In the genomic region with DNA sequence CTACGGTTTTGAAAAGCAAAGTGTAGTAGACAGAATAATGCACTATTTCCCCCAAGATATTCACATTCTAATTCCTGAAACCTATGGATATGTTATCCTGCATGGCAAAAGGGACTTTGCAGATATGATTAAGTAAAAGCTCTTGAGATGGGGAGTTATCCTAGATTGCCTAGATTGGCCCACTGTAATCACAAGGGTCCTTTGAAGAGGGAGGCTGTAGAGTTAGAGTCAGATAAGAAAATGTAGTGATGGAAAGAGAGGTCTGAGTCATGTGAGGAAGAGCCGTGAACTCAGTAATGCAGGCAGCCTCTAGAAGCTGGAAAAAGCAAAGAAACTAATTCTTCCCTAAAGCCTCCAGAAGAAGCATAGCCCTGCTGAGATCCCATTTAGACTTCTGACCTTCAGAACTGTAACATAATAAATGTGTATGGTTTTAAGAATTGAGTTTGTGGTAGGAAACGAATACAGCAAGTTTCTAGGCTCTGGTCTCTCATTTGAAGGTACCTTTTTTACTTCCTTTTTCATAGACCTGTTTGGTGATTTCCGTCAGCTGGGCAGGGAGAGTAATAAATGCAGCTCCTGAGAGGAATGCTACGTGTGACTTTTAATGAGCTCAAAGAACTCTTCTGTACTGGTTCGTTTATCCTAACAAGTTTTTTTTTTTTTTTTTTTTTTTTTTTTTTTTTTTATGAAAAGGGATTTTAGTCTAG, we compare ENCODE assay signal across 1 cellular context.
TF ChIP-seq lines count a peak whose summit lies in the region.

No MANE protein-coding gene starts in this region.

TF ChIP-seq in K562, 482 proteins besides CTCF, POLR2A, EP300 and RAD21 (continued from another document and continues in another):
- TF ChIP-seq, protein P1, sequence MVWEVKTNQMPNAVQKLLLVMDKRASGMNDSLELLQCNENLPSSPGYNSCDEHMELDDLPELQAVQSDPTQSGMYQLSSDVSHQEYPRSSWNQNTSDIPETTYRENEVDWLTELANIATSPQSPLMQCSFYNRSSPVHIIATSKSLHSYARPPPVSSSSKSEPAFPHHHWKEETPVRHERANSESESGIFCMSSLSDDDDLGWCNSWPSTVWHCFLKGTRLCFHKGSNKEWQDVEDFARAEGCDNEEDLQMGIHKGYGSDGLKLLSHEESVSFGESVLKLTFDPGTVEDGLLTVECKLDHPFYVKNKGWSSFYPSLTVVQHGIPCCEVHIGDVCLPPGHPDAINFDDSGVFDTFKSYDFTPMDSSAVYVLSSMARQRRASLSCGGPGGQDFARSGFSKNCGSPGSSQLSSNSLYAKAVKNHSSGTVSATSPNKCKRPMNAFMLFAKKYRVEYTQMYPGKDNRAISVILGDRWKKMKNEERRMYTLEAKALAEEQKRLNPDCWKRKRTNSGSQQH (CRISPR knock-in tag; IDR thresholded peaks at IDR 0.05): no peak
- TF ChIP-seq, protein P2, sequence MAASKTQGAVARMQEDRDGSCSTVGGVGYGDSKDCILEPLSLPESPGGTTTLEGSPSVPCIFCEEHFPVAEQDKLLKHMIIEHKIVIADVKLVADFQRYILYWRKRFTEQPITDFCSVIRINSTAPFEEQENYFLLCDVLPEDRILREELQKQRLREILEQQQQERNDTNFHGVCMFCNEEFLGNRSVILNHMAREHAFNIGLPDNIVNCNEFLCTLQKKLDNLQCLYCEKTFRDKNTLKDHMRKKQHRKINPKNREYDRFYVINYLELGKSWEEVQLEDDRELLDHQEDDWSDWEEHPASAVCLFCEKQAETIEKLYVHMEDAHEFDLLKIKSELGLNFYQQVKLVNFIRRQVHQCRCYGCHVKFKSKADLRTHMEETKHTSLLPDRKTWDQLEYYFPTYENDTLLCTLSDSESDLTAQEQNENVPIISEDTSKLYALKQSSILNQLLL (CRISPR knock-in tag; IDR thresholded peaks at IDR 0.05; ENCODE audit: borderline replicate concordance): no peak
- TF ChIP-seq SOX6 (IDR thresholded peaks at IDR 0.05) (0 out of 2 replicates have a peak, but pooled peaks have one; percentile 23), GTF2F1 (IDR thresholded peaks at IDR 0.05; ENCODE audit: low read depth, low read length) (no peak), ZNF146 (CRISPR knock-in tag; IDR thresholded peaks at IDR 0.05; ENCODE audit: unreplicated experiment) (no peak), MAFF (IDR thresholded peaks at IDR 0.05; ENCODE audit: low read length) (no peak), NEUROD1 (IDR thresholded peaks at IDR 0.05; ENCODE audit: borderline replicate concordance, low read depth, low read length, partially characterized antibody) (no peak), ZNF644 (tag; IDR thresholded peaks at IDR 0.05; ENCODE audit: low read depth) (no peak), SMARCE1 (IDR thresholded peaks at IDR 0.05) (peak; percentile 84), SMARCB1 (IDR thresholded peaks at IDR 0.05; ENCODE audit: insufficient read length, low read depth) (no peak), FOXJ3 (CRISPR knock-in tag; IDR thresholded peaks at IDR 0.05) (no peak), HCFC1 (IDR thresholded peaks at IDR 0.05; ENCODE audit: low read depth, low read length) (no peak), NONO (IDR thresholded peaks at IDR 0.05; ENCODE audit: low read depth in 2 of 2, low read length in 1 of 2) (no peak), RCOR1 (IDR thresholded peaks at IDR 0.05; ENCODE audit: borderline replicate concordance in 1 of 2, low read depth in 2 of 2, low read length in 2 of 2) (peak in 1 of 2 experiments; percentile 76; a peak in 1 of 4 replicates), ZNF785 (CRISPR knock-in tag; IDR thresholded peaks at IDR 0.05) (no peak), CBFA2T3 (IDR thresholded peaks at IDR 0.05) (peak; percentile 86), ZNF263 (CRISPR knock-in tag; IDR thresholded peaks at IDR 0.05; ENCODE audit: borderline replicate concordance) (no peak), CBX5 (IDR thresholded peaks at IDR 0.05; ENCODE audit: borderline replicate concordance, low read depth) (no peak), KLF16 (IDR thresholded peaks at IDR 0.05) (no peak), RBM22 (IDR thresholded peaks at IDR 0.05; ENCODE audit: low read depth, low read length, poor library complexity, severe bottlenecking) (no peak), ZNF431 (CRISPR knock-in tag; IDR thresholded peaks at IDR 0.05) (no peak), ASH1L (IDR thresholded peaks at IDR 0.05; ENCODE audit: borderline replicate concordance, low read depth, partially characterized antibody) (no peak), SMARCA4 (IDR thresholded peaks at IDR 0.05) (peak; percentile 77), SMAD2 (IDR thresholded peaks at IDR 0.05; ENCODE audit: low read depth, low read length) (no peak), ZNF699 (CRISPR knock-in tag; IDR thresholded peaks at IDR 0.05; ENCODE audit: insufficient replicate concordance) (no peak), PURB (CRISPR knock-in tag; IDR thresholded peaks at IDR 0.05; ENCODE audit: low read depth) (no peak), SRSF3 (IDR thresholded peaks at IDR 0.05; ENCODE audit: insufficient read depth, low read length) (no peak), RNF2 (IDR thresholded peaks at IDR 0.05) (no peak), TCF7 (IDR thresholded peaks at IDR 0.05; ENCODE audit: borderline replicate concordance) (no peak), CXXC5 (CRISPR knock-in tag; IDR thresholded peaks at IDR 0.05) (peak; percentile 51; the same call in 1 of the 2 replicates), DPF2 (IDR thresholded peaks at IDR 0.05) (peak; percentile 90), ZNF766 (CRISPR knock-in tag; conservative IDR thresholded peaks at IDR 0.05) (no peak), ARHGAP35 (IDR thresholded peaks at IDR 0.05; ENCODE audit: partially characterized antibody) (no peak), YY1 (IDR thresholded peaks at IDR 0.05; ENCODE audit: borderline replicate concordance in 1 of 3, control insufficient read depth in 1 of 3, extremely low read depth in 1 of 3, insufficient read depth in 3 of 3, insufficient read length in 1 of 3, insufficient replicate concordance in 2 of 3, low read depth in 1 of 3, low read length in 2 of 3) (no peak), ARNT (IDR thresholded peaks at IDR 0.05) (peak in 1 of 2 experiments; percentile 49; a peak in 1 of 4 replicates)
- TF ChIP-seq, protein P3, sequence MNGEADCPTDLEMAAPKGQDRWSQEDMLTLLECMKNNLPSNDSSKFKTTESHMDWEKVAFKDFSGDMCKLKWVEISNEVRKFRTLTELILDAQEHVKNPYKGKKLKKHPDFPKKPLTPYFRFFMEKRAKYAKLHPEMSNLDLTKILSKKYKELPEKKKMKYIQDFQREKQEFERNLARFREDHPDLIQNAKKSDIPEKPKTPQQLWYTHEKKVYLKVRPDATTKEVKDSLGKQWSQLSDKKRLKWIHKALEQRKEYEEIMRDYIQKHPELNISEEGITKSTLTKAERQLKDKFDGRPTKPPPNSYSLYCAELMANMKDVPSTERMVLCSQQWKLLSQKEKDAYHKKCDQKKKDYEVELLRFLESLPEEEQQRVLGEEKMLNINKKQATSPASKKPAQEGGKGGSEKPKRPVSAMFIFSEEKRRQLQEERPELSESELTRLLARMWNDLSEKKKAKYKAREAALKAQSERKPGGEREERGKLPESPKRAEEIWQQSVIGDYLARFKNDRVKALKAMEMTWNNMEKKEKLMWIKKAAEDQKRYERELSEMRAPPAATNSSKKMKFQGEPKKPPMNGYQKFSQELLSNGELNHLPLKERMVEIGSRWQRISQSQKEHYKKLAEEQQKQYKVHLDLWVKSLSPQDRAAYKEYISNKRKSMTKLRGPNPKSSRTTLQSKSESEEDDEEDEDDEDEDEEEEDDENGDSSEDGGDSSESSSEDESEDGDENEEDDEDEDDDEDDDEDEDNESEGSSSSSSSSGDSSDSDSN (IDR thresholded peaks at IDR 0.05; ENCODE audit: borderline replicate concordance in 1 of 2, low read depth in 2 of 2, low read length in 2 of 2): no peak
- TF ChIP-seq, protein P4, sequence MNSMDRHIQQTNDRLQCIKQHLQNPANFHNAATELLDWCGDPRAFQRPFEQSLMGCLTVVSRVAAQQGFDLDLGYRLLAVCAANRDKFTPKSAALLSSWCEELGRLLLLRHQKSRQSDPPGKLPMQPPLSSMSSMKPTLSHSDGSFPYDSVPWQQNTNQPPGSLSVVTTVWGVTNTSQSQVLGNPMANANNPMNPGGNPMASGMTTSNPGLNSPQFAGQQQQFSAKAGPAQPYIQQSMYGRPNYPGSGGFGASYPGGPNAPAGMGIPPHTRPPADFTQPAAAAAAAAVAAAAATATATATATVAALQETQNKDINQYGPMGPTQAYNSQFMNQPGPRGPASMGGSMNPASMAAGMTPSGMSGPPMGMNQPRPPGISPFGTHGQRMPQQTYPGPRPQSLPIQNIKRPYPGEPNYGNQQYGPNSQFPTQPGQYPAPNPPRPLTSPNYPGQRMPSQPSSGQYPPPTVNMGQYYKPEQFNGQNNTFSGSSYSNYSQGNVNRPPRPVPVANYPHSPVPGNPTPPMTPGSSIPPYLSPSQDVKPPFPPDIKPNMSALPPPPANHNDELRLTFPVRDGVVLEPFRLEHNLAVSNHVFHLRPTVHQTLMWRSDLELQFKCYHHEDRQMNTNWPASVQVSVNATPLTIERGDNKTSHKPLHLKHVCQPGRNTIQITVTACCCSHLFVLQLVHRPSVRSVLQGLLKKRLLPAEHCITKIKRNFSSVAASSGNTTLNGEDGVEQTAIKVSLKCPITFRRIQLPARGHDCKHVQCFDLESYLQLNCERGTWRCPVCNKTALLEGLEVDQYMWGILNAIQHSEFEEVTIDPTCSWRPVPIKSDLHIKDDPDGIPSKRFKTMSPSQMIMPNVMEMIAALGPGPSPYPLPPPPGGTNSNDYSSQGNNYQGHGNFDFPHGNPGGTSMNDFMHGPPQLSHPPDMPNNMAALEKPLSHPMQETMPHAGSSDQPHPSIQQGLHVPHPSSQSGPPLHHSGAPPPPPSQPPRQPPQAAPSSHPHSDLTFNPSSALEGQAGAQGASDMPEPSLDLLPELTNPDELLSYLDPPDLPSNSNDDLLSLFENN (IDR thresholded peaks at IDR 0.05; ENCODE audit: low read depth in 2 of 2, low read length in 2 of 2): no peak
- TF ChIP-seq, protein P5, sequence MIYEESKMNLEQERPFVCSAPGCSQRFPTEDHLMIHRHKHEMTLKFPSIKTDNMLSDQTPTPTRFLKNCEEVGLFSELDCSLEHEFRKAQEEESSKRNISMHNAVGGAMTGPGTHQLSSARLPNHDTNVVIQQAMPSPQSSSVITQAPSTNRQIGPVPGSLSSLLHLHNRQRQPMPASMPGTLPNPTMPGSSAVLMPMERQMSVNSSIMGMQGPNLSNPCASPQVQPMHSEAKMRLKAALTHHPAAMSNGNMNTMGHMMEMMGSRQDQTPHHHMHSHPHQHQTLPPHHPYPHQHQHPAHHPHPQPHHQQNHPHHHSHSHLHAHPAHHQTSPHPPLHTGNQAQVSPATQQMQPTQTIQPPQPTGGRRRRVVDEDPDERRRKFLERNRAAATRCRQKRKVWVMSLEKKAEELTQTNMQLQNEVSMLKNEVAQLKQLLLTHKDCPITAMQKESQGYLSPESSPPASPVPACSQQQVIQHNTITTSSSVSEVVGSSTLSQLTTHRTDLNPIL (CRISPR knock-in tag; IDR thresholded peaks at IDR 0.05): no peak
- TF ChIP-seq, protein P6, sequence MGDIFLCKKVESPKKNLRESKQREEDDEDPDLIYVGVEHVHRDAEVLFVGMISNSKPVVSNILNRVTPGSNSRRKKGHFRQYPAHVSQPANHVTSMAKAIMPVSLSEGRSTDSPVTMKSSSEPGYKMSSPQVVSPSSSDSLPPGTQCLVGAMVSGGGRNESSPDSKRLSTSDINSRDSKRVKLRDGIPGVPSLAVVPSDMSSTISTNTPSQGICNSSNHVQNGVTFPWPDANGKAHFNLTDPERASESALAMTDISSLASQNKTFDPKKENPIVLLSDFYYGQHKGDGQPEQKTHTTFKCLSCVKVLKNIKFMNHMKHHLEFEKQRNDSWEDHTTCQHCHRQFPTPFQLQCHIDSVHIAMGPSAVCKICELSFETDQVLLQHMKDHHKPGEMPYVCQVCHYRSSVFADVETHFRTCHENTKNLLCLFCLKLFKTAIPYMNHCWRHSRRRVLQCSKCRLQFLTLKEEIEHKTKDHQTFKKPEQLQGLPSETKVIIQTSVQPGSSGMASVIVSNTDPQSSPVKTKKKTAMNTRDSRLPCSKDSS (IDR thresholded peaks at IDR 0.05; ENCODE audit: low read depth, partially characterized antibody): no peak
- TF ChIP-seq, protein P7, sequence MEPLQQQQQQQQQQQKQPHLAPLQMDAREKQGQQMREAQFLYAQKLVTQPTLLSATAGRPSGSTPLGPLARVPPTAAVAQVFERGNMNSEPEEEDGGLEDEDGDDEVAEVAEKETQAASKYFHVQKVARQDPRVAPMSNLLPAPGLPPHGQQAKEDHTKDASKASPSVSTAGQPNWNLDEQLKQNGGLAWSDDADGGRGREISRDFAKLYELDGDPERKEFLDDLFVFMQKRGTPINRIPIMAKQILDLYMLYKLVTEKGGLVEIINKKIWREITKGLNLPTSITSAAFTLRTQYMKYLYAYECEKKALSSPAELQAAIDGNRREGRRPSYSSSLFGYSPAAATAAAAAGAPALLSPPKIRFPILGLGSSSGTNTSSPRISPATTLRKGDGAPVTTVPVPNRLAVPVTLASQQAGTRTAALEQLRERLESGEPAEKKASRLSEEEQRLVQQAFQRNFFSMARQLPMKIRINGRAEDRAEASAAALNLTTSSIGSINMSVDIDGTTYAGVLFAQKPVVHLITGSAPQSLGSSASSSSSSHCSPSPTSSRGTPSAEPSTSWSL (CRISPR knock-in tag; IDR thresholded peaks at IDR 0.05; ENCODE audit: borderline replicate concordance): no peak
- TF ChIP-seq, protein P8, sequence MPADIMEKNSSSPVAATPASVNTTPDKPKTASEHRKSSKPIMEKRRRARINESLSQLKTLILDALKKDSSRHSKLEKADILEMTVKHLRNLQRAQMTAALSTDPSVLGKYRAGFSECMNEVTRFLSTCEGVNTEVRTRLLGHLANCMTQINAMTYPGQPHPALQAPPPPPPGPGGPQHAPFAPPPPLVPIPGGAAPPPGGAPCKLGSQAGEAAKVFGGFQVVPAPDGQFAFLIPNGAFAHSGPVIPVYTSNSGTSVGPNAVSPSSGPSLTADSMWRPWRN (IDR thresholded peaks at IDR 0.05; ENCODE audit: low read depth): no peak
- TF ChIP-seq, protein P9, sequence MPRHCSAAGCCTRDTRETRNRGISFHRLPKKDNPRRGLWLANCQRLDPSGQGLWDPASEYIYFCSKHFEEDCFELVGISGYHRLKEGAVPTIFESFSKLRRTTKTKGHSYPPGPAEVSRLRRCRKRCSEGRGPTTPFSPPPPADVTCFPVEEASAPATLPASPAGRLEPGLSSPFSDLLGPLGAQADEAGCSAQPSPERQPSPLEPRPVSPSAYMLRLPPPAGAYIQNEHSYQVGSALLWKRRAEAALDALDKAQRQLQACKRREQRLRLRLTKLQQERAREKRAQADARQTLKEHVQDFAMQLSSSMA (CRISPR knock-in tag; IDR thresholded peaks at IDR 0.05): no peak
- TF ChIP-seq, protein P10, sequence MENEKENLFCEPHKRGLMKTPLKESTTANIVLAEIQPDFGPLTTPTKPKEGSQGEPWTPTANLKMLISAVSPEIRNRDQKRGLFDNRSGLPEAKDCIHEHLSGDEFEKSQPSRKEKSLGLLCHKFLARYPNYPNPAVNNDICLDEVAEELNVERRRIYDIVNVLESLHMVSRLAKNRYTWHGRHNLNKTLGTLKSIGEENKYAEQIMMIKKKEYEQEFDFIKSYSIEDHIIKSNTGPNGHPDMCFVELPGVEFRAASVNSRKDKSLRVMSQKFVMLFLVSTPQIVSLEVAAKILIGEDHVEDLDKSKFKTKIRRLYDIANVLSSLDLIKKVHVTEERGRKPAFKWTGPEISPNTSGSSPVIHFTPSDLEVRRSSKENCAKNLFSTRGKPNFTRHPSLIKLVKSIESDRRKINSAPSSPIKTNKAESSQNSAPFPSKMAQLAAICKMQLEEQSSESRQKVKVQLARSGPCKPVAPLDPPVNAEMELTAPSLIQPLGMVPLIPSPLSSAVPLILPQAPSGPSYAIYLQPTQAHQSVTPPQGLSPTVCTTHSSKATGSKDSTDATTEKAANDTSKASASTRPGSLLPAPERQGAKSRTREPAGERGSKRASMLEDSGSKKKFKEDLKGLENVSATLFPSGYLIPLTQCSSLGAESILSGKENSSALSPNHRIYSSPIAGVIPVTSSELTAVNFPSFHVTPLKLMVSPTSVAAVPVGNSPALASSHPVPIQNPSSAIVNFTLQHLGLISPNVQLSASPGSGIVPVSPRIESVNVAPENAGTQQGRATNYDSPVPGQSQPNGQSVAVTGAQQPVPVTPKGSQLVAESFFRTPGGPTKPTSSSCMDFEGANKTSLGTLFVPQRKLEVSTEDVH (IDR thresholded peaks at IDR 0.05; ENCODE audit: low read depth, partially characterized antibody): no peak
